Comparison of ENCODE assay signal across 9 cellular contexts in the genomic region with DNA sequence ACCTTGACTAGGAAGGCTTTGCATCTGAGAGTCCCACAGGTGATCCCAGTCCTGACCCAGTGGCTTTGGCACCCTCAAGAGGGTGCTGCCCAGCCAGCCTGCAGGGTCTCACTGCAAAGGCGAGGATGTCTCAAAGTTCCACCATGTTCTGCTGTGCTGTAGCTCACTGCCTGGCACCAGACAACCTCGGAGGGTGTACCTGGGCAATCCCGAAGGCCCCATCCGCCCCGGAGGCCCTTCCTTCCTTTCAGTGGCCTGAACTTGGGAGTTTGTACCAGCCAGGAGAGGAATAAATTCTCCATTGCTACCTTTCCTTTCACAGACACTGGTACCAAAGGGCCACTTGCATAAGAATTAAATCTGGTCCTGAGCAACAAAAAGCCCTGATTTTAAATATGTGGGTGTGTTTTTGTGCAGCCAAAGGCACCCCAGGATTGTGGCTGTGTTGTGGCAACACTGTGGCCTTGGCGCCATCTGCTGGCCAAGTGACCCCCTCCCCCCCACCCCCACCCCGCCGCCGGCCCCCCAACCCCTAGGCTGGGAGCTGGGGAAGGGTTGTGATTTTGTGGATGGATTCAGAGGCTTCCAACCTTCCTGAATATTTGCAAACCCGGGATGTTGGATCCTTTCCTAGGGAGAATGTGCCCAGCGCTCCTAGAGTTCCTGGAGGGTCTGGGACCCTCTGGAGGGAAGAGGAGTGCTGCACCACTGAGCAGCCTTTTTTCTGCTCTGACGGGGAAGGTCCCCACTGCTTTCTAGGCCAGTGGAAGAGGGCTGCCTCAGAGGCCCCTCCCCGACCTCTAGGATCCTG. TPM values are rescaled to one million over a fixed set of nuclear protein-coding genes. Genes with fewer than 3 reads are reported as not detected.
A peak's percentile ranks its signal among the peaks of the same experiment; 100 is the strongest.
DNase-seq lines count a peak whose midpoint lies in the region; ATAC-seq and TF ChIP-seq lines count a peak whose summit lies in the region.
"Had no signal": no experiment of that assay in that cellular context is flagged by ENCODE, and none has a peak within 500 bp of the region (broad histone marks: within the 10 kb centered on the region; RNA-seq: fewer than 3 reads in every experiment).

No MANE protein-coding gene starts in this region.

- no peak overlapping the region for H3K27ac Mint-ChIP-seq in chondrocyte (ENCODE audit: unreplicated experiment)

- H3K9me3 Mint-ChIP-seq in chondrocyte (ENCODE audit: low read depth), result no peaks in the 10 kb centered on the region
- H3K9me3 Mint-ChIP-seq: effector memory CD8-positive, alpha-beta T cell had no signal

- H3K4me2 ChIP-seq in neuronal stem cell (ENCODE audit: insufficient read depth, low read length, poor library complexity, severe bottlenecking), result no peak overlapping the region

- H4K8ac ChIP-seq in neuronal stem cell (ENCODE audit: low read depth, low read length), result no peak overlapping the region

- H2AFZ ChIP-seq in neuronal stem cell (ENCODE audit: low read length), result peak overlapping the region; percentile 84

- peak; percentile 20 for DNase-seq in RPMI7951 (ENCODE audit: low read depth)
- DNase-seq in chondrocyte (ENCODE audit: low spot score), result no peak
- DNase-seq in neuronal stem cell (ENCODE audit: low spot score), result no peak
- DNase-seq in OCI-M2 (lab: John Stamatoyannopoulos, UW; ENCODE audit: unreplicated experiment), result no peak
- no peak for DNase-seq in NCI-H187 treated with DMSO at 0.1 percent for 48 hours (lab: John Stamatoyannopoulos, UW)
- DNase-seq in superior temporal gyrus (ENCODE audit: extremely low spot score), result no peak

- H2BK120ac ChIP-seq in neuronal stem cell (ENCODE audit: low read depth, low read length), result no peak overlapping the region

- no peak overlapping the region for H4K91ac ChIP-seq in neuronal stem cell (ENCODE audit: low read depth, low read length, poor library complexity)

- no peaks in the 10 kb centered on the region for H3K36me3 ChIP-seq in neuronal stem cell (replicated peaks in 1 of 2; ENCODE audit: control insufficient read depth in 2 of 2, insufficient read depth in 2 of 2, low read length in 2 of 2)

- H3K9me3 ChIP-seq in neuronal stem cell (replicated peaks in 1 of 2; ENCODE audit: control insufficient read depth in 2 of 2, insufficient read depth in 1 of 2, low read depth in 1 of 2, low read length in 2 of 2), result no peaks in the 10 kb centered on the region

- H2BK15ac ChIP-seq in neuronal stem cell (ENCODE audit: low read length), result no peak overlapping the region

- H3K9ac ChIP-seq in neuronal stem cell (ENCODE audit: low read depth, low read length, poor library complexity), result no peak overlapping the region

- no peak overlapping the region for H3K23ac ChIP-seq in neuronal stem cell (ENCODE audit: low read depth, low read length, poor library complexity)

- H3K36me3 Mint-ChIP-seq in chondrocyte (ENCODE audit: low read depth), result no peaks in the 10 kb centered on the region

- no peak overlapping the region for H3K18ac ChIP-seq in neuronal stem cell (ENCODE audit: low read length)

- peaks cover 0 to 8% (median 0%) of the 10 kb centered on the region in 3 experiments for H3K27me3 ChIP-seq in neuronal stem cell (ENCODE audit: control insufficient read depth in 3 of 3, insufficient read depth in 3 of 3, low read depth in 1 of 3, low read length in 3 of 3)

- H2BK5ac ChIP-seq in neuronal stem cell (ENCODE audit: low read length), result no peak overlapping the region

- peak overlapping the region; percentile 3 for H2AK5ac ChIP-seq in neuronal stem cell (ENCODE audit: low read depth, low read length)

- no peak for ATAC-seq in HG03025 (IDR thresholded peaks at IDR 0.05; ENCODE audit: low FRiP score, unreplicated experiment)
- ATAC-seq: effector memory CD8-positive, alpha-beta T cell had no signal

- no peak overlapping the region for H3K4me3 ChIP-seq in neuronal stem cell (ENCODE audit: low read length in 2 of 2)

- no peak overlapping the region for H2BK12ac ChIP-seq in neuronal stem cell (ENCODE audit: low read length)

- no peak overlapping the region for H3K4me3 Mint-ChIP-seq in chondrocyte (ENCODE audit: unreplicated experiment)
- H3K4me3 Mint-ChIP-seq: effector memory CD8-positive, alpha-beta T cell had no signal

- no peak overlapping the region for H3K14ac ChIP-seq in neuronal stem cell (ENCODE audit: low read length)

- H3K27me3 Mint-ChIP-seq in chondrocyte (ENCODE audit: low read depth), result peaks cover 2% of the 10 kb centered on the region

- no peak overlapping the region for H3K27ac ChIP-seq in neuronal stem cell (replicated peaks; ENCODE audit: low read length)

- no peaks in the 10 kb centered on the region for H3K79me1 ChIP-seq in neuronal stem cell (ENCODE audit: low read depth, low read length)

- no CpG with 5 or more reads among the region's 13 CpGs for WGBS in neuronal stem cell (ENCODE audit: extremely low coverage in 2 of 2, insufficient read length in 2 of 2, insufficient replicate concordance in 1 of 2), 2 donors

- H3K4ac ChIP-seq in neuronal stem cell (ENCODE audit: low read length), result no peak overlapping the region

- no peaks in the 10 kb centered on the region for H3K4me1 ChIP-seq in neuronal stem cell (ENCODE audit: control insufficient read depth in 2 of 2, insufficient read depth in 1 of 2, low read depth in 1 of 2, low read length in 2 of 2)

- TF ChIP-seq CTCF in GM12872 (IDR thresholded peaks at IDR 0.05; ENCODE audit: insufficient read depth, low read depth, low read length), result peak; percentile 63
- peak; percentile 80 for TF ChIP-seq CTCF in chondrocyte (IDR thresholded peaks at IDR 0.05)

- no peaks in the 10 kb centered on the region for H3K4me1 Mint-ChIP-seq in chondrocyte (ENCODE audit: low read depth)

RNA-seq across cellular contexts. Expression of gene PTPN23, which starts 9.7 kb away (rescaled TPM):
- 5.9 and 10.2 TPM in 2 replicates for total RNA-seq in RPMI7951 (2014; rRNA removed; shearing (Covaris generic))
- total RNA-seq in chondrocyte, result 43.5 to 49.5 TPM (median 47.8 TPM) in 3 replicates
- polyA plus RNA-seq in neuronal stem cell (2013, experiment 1 of 2), result 16.8 TPM
- polyA plus RNA-seq in neuronal stem cell (2013, experiment 2 of 2), result 16.8 TPM
